ENCODE assay signal across 17 cellular contexts in genomic region chr6:105873799-105874198, GRCh38.
"Had no signal": no experiment of that assay in that cellular context is flagged by ENCODE, and none has a peak within 500 bp of the region (broad histone marks: within the 10 kb centered on the region; RNA-seq: fewer than 3 reads in every experiment).

No MANE protein-coding gene starts in this region.

- H3K9me3 Mint-ChIP-seq: activated naive CD4-positive, alpha-beta T cell treated with anti-CD3 and anti-CD28 coated beads for 36 hours; activated naive CD8-positive, alpha-beta T cell treated with anti-CD3 and anti-CD28 coated beads, Interleukin-2, amount 50 U/mL, for 24 hours; immature natural killer cell; stimulated activated naive CD8-positive, alpha-beta T cell treated with anti-CD3 and anti-CD28 coated beads, Interleukin-15, Interleukin-2, amounts not matched to agents 100 ng/mL and 50 ng/mL, for 24 hours; type B pancreatic cell had no signal

- H3K4me3 Mint-ChIP-seq: activated CD8-positive, alpha-beta T cell treated with anti-CD3 and anti-CD28 coated beads, Interleukin-2, amount 10 ng/mL, durations not matched to agents 7 days and 5 days; activated naive CD4-positive, alpha-beta T cell treated with anti-CD3 and anti-CD28 coated beads for 36 hours; activated naive CD8-positive, alpha-beta T cell treated with anti-CD3 and anti-CD28 coated beads, Interleukin-2, amount 50 U/mL, for 24 hours; immature natural killer cell; stimulated activated naive CD8-positive, alpha-beta T cell treated with anti-CD3 and anti-CD28 coated beads, Interleukin-15, Interleukin-2, amounts not matched to agents 100 ng/mL and 50 ng/mL, for 24 hours; type B pancreatic cell had no signal

- H3K9me3 ChIP-seq: prostate gland had no signal

- H3K4me1 ChIP-seq: foreskin keratinocyte, prostate gland had no signal

- H3K36me3 Mint-ChIP-seq: immature natural killer cell, type B pancreatic cell had no signal

- H3K27me3 ChIP-seq: foreskin keratinocyte had no signal

- H3K4me1 Mint-ChIP-seq: immature natural killer cell had no signal

- ATAC-seq: activated CD8-positive, alpha-beta T cell treated with anti-CD3 and anti-CD28 coated beads, Interleukin-2, amount 10 ng/mL, durations not matched to agents 7 days and 5 days; foreskin keratinocyte; right cardiac atrium had no signal

- DNase-seq: activated CD8-positive, alpha-beta memory T cell treated with anti-CD3 and anti-CD28 coated beads, Interleukin-2, amount 50 U/mL, for 48 hours; activated CD8-positive, alpha-beta T cell treated with anti-CD3 and anti-CD28 coated beads, Interleukin-2, amount 10 ng/mL, durations not matched to agents 7 days and 5 days; activated naive CD4-positive, alpha-beta T cell treated with anti-CD3 and anti-CD28 coated beads for 36 hours; activated naive CD8-positive, alpha-beta T cell treated with anti-CD3 and anti-CD28 coated beads, Interleukin-2, amount 50 U/mL, for 24 hours; aorta; cerebellar nuclear complex; effector memory CD4-positive, alpha-beta T cell; foreskin keratinocyte; head of caudate nucleus; immature natural killer cell; mesendoderm; right cardiac atrium; stimulated activated CD4-positive, alpha-beta T cell treated with anti-CD3 and anti-CD28 coated beads, Interleukin-4, amount 100 ng/mL, for 24 hours had no signal

- H3K4me3 ChIP-seq: prostate gland, skin epidermis had no signal

- H3K27ac Mint-ChIP-seq: activated CD8-positive, alpha-beta T cell treated with anti-CD3 and anti-CD28 coated beads, Interleukin-2, amount 10 ng/mL, durations not matched to agents 7 days and 5 days; activated naive CD4-positive, alpha-beta T cell treated with anti-CD3 and anti-CD28 coated beads for 36 hours; activated naive CD8-positive, alpha-beta T cell treated with anti-CD3 and anti-CD28 coated beads, Interleukin-2, amount 50 U/mL, for 24 hours; immature natural killer cell; stimulated activated naive CD8-positive, alpha-beta T cell treated with anti-CD3 and anti-CD28 coated beads, Interleukin-15, Interleukin-2, amounts not matched to agents 100 ng/mL and 50 ng/mL, for 24 hours; type B pancreatic cell had no signal

- H3K27ac ChIP-seq: foreskin keratinocyte, prostate gland, skin epidermis had no signal

- H3K36me3 ChIP-seq: prostate gland had no signal
